8 cellular contexts compared by ENCODE assay signal in genomic region chr2:233053928-233054774, GRCh38. TPM values are rescaled to one million over a fixed set of nuclear protein-coding genes. Genes with fewer than 3 reads are reported as not detected.
DNase-seq lines count a peak whose midpoint lies in the region; ATAC-seq and TF ChIP-seq lines count a peak whose summit lies in the region.

No MANE protein-coding gene starts in this region.

- H3K27ac ChIP-seq in SU-DHL-6 (ENCODE audit: low read depth, low read length), result no peak overlapping the region

- H3K36me3 Mint-ChIP-seq in activated naive CD8-positive, alpha-beta T cell treated with anti-CD3 and anti-CD28 coated beads, Interleukin-2, amount 10 ng/mL, durations not matched to agents 7 days and 5 days, result no peaks in the 10 kb centered on the region

- no peak overlapping the region for H3K9ac ChIP-seq in SU-DHL-6 (ENCODE audit: low read length)

- no peaks in the 10 kb centered on the region for H3K9me2 ChIP-seq in SU-DHL-6 (replicated peaks; ENCODE audit: insufficient read depth, low read length)

- POLR2A ChIA-PET in activated naive CD8-positive, alpha-beta T cell treated with anti-CD3 and anti-CD28 coated beads, Interleukin-2, amount 10 ng/mL, durations not matched to agents 7 days and 5 days (lab: Charles Lee), result interaction anchor here (0.6 kb wide), 1 partner anchor 197 kb away, joined by 3 read pairs; the partner anchor contains the start of gene ATG16L1

- H3F3A ChIP-seq in SU-DHL-6 (ENCODE audit: insufficient read depth), result no peaks in the 10 kb centered on the region

- peak overlapping the region; percentile 15 for H2AFZ ChIP-seq in SU-DHL-6 (ENCODE audit: low read depth, low read length, severe bottlenecking)

- ATAC-seq in HG03159 (IDR thresholded peaks at IDR 0.05; ENCODE audit: unreplicated experiment), result peak; percentile 54
- ATAC-seq in activated naive CD8-positive, alpha-beta T cell treated with anti-CD3 and anti-CD28 coated beads, Interleukin-2, amount 10 ng/mL, durations not matched to agents 7 days and 5 days (ENCODE audit: low read depth), result peak; percentile 53
- no peak for ATAC-seq in HG02938 (IDR thresholded peaks at IDR 0.05; ENCODE audit: unreplicated experiment)

- no peaks in the 10 kb centered on the region for H3K79me2 ChIP-seq in SU-DHL-6 (ENCODE audit: insufficient read depth, low read length)

- peak; percentile 99 for TF ChIP-seq CTCF in SU-DHL-6 (IDR thresholded peaks at IDR 0.05; ENCODE audit: insufficient read depth, low read length, poor library complexity, severe bottlenecking)

- peaks cover 14% of the 10 kb centered on the region for H3K4me1 Mint-ChIP-seq in activated naive CD8-positive, alpha-beta T cell treated with anti-CD3 and anti-CD28 coated beads, Interleukin-2, amount 10 ng/mL, durations not matched to agents 7 days and 5 days

- H3K36me3 ChIP-seq in SU-DHL-6 (ENCODE audit: low read length), result no peaks in the 10 kb centered on the region

- peaks cover 18% of the 10 kb centered on the region for H3K27me3 Mint-ChIP-seq in activated naive CD8-positive, alpha-beta T cell treated with anti-CD3 and anti-CD28 coated beads, Interleukin-2, amount 10 ng/mL, durations not matched to agents 7 days and 5 days

- DNase-seq in ELR (ENCODE audit: low read depth) (peak; percentile 66), hepatic stellate cell (ENCODE audit: low spot score) (peak; percentile 86), NCI-H446 treated with DMSO at 0.1 percent for 48 hours (lab: John Stamatoyannopoulos, UW) (no peak)
- DNase-seq in activated naive CD8-positive, alpha-beta T cell treated with anti-CD3 and anti-CD28 coated beads, Interleukin-2, amount 10 ng/mL, durations not matched to agents 7 days and 5 days, result peak; percentile 82
- DNase-seq in stimulated activated CD4-positive, alpha-beta T cell treated with anti-CD3 and anti-CD28 coated beads, Interleukin-12 subunit alpha, Interleukin-12 subunit beta, amount 100 ng/mL, for 4 hours, result peak; percentile 77

- H4K20me1 ChIP-seq in SU-DHL-6 (ENCODE audit: low read depth, low read length), result no peaks in the 10 kb centered on the region

- H3K4me3 ChIP-seq in SU-DHL-6 (ENCODE audit: insufficient read depth, low read length, poor library complexity, severe bottlenecking), result no peak overlapping the region

- no peaks in the 10 kb centered on the region for H3K9me3 Mint-ChIP-seq in activated naive CD8-positive, alpha-beta T cell treated with anti-CD3 and anti-CD28 coated beads, Interleukin-2, amount 10 ng/mL, durations not matched to agents 7 days and 5 days

- no peak overlapping the region for H3K27ac Mint-ChIP-seq in activated naive CD8-positive, alpha-beta T cell treated with anti-CD3 and anti-CD28 coated beads, Interleukin-2, amount 10 ng/mL, durations not matched to agents 7 days and 5 days

- H3K27me3 ChIP-seq in SU-DHL-6 (ENCODE audit: low read length), result no peaks in the 10 kb centered on the region

- no peaks in the 10 kb centered on the region for H3K9me3 ChIP-seq in SU-DHL-6 (ENCODE audit: insufficient read depth, low read length)

- peak overlapping the region; percentile 13 for H3K4me2 ChIP-seq in SU-DHL-6 (ENCODE audit: low read depth, low read length, poor library complexity, severe bottlenecking)

- H3K4me3 Mint-ChIP-seq in activated naive CD8-positive, alpha-beta T cell treated with anti-CD3 and anti-CD28 coated beads, Interleukin-2, amount 10 ng/mL, durations not matched to agents 7 days and 5 days, result no peak overlapping the region

RNA-seq across cellular contexts. Expression of gene INPP5D, which starts 6.0 kb away (rescaled TPM):
- total RNA-seq in activated naive CD8-positive, alpha-beta T cell treated with anti-CD3 and anti-CD28 coated beads, Interleukin-2, amount 10 ng/mL, durations not matched to agents 7 days and 5 days, result 100 to 1,000 TPM; 129 to 135 TPM

RNA-seq across cellular contexts. Expression of gene NEU2, which starts 21.7 kb away (rescaled TPM):
- total RNA-seq in activated naive CD8-positive, alpha-beta T cell treated with anti-CD3 and anti-CD28 coated beads, Interleukin-2, amount 10 ng/mL, durations not matched to agents 7 days and 5 days, result not detected

RNA-seq across cellular contexts. Expression of gene NGEF, which starts 41.1 kb away (rescaled TPM):
- not detected for total RNA-seq in activated naive CD8-positive, alpha-beta T cell treated with anti-CD3 and anti-CD28 coated beads, Interleukin-2, amount 10 ng/mL, durations not matched to agents 7 days and 5 days
